Comparison of ENCODE assay signal across 8 cellular contexts in genomic region chr4:26583538-26583864, GRCh38. TPM values are rescaled to one million over a fixed set of nuclear protein-coding genes. Genes with fewer than 3 reads are reported as not detected.
DNase-seq lines count a peak whose midpoint lies in the region; ATAC-seq and TF ChIP-seq lines count a peak whose summit lies in the region.

No MANE protein-coding gene starts in this region.

- H3K14ac ChIP-seq in neuronal stem cell (ENCODE audit: low read length), result no peak overlapping the region

- intact Hi-C loops in PC-9 (cut with micrococcal nuclease; ENCODE audit: unreplicated experiment), result loop anchor here (10.0 kb wide), 1 partner anchor 281 kb away; the partner anchor contains the start of gene STIM2

- H3K4me2 ChIP-seq in BLaER1, result peak overlapping the region; percentile 96
- peak overlapping the region; percentile 84 for H3K4me2 ChIP-seq in PC-9
- peak overlapping the region; percentile 75 for H3K4me2 ChIP-seq in neuronal stem cell (ENCODE audit: insufficient read depth, low read length, poor library complexity, severe bottlenecking)

- H3K4me1 ChIP-seq in BLaER1, result peaks cover 30% of the 10 kb centered on the region
- peaks cover 6% of the 10 kb centered on the region; the same call in 1 of the 2 replicates for H3K4me1 ChIP-seq in PC-9 (replicated peaks; ENCODE audit: insufficient read depth)
- peaks cover 0 to 5% of the 10 kb centered on the region in 2 donors for H3K4me1 ChIP-seq in neuronal stem cell (ENCODE audit: control insufficient read depth in 2 of 2, insufficient read depth in 1 of 2, low read depth in 1 of 2, low read length in 2 of 2)

- no peak overlapping the region for H2BK120ac ChIP-seq in neuronal stem cell (ENCODE audit: low read depth, low read length)

- no peaks in the 10 kb centered on the region for H3K79me1 ChIP-seq in neuronal stem cell (ENCODE audit: low read depth, low read length)

- no peak overlapping the region for H3K4ac ChIP-seq in neuronal stem cell (ENCODE audit: low read length)

- H3K18ac ChIP-seq in neuronal stem cell (ENCODE audit: low read length), result no peak overlapping the region

- no peak overlapping the region for H4K8ac ChIP-seq in neuronal stem cell (ENCODE audit: low read depth, low read length)

- H3K23ac ChIP-seq in neuronal stem cell (ENCODE audit: low read depth, low read length, poor library complexity), result no peak overlapping the region

- H3K9me2 ChIP-seq in PC-9 (ENCODE audit: insufficient read depth), result no peaks in the 10 kb centered on the region

- H3K4me3 ChIP-seq in BLaER1 (peak overlapping the region; percentile 85), PC-9 (peak overlapping the region; percentile 79), neuronal stem cell (ENCODE audit: low read length in 2 of 2) (peak overlapping the region; percentile 70 to 74)

- H2BK15ac ChIP-seq in neuronal stem cell (ENCODE audit: low read length), result no peak overlapping the region

- H3F3A ChIP-seq in PC-9 (ENCODE audit: insufficient read depth, low read depth), result peaks cover 6% of the 10 kb centered on the region; the same call in 1 of the 2 replicates

- CTCF ChIA-PET in PC-9 (lab: Charles Lee), result interaction anchor here (0.6 to 0.7 kb wide), 2 partner anchors 15 to 90 kb away, joined by 3 to 4 read pairs; no protein-coding TSS in a partner anchor

- POLR2A ChIA-PET in PC-9 (lab: Charles Lee; ENCODE audit: unreplicated experiment), result interaction anchor here (0.5 to 1.4 kb wide), 2 partner anchors 15 to 61 kb away, joined by 3 to 6 read pairs; no protein-coding TSS in a partner anchor

- peak overlapping the region; percentile 45; the same call in 1 of the 2 replicates for H3K27ac ChIP-seq in BLaER1
- peak overlapping the region; percentile 48 for H3K27ac ChIP-seq in PC-9
- H3K27ac ChIP-seq in neuronal stem cell (replicated peaks; ENCODE audit: low read length), result peak overlapping the region; percentile 7

- peak overlapping the region; percentile 91 for H2AFZ ChIP-seq in PC-9
- peak overlapping the region; percentile 84 for H2AFZ ChIP-seq in neuronal stem cell (ENCODE audit: low read length)

- peaks cover 10% of the 10 kb centered on the region; the same call in 1 of the 2 replicates for H3K79me2 ChIP-seq in PC-9 (ENCODE audit: low read depth)

- no peak overlapping the region for H2BK12ac ChIP-seq in neuronal stem cell (ENCODE audit: low read length)

- H4K20me1 ChIP-seq in BLaER1, result no peaks in the 10 kb centered on the region
- H4K20me1 ChIP-seq in PC-9 (ENCODE audit: insufficient read depth), result no peaks in the 10 kb centered on the region

- H3K27me3 ChIP-seq in BLaER1 (no peaks in the 10 kb centered on the region), PC-9 (ENCODE audit: insufficient read depth, low read depth) (no peaks in the 10 kb centered on the region), neuronal stem cell (ENCODE audit: control insufficient read depth in 3 of 3, insufficient read depth in 3 of 3, low read depth in 1 of 3, low read length in 3 of 3) (peaks cover 0 to 1% (median 0%) of the 10 kb centered on the region in 3 experiments)

- ATAC-seq in GM19023 (IDR thresholded peaks at IDR 0.05; ENCODE audit: unreplicated experiment) (peak; percentile 49), HG03108 (IDR thresholded peaks at IDR 0.05; ENCODE audit: unreplicated experiment) (peak; percentile 43), esophagus mucosa (peak; percentile 87)

- BruUV-seq in PC-9 (replicated peaks; lab: Mats Ljungman, UMichigan), result no TSS peak

- no peaks in the 10 kb centered on the region for H3K36me3 ChIP-seq in BLaER1
- H3K36me3 ChIP-seq in PC-9 (ENCODE audit: low read depth), result no peaks in the 10 kb centered on the region
- H3K36me3 ChIP-seq in neuronal stem cell (replicated peaks in 1 of 2; ENCODE audit: control insufficient read depth in 2 of 2, insufficient read depth in 2 of 2, low read length in 2 of 2), result no peaks in the 10 kb centered on the region

- no CpG with 5 or more reads among the region's 11 CpGs for WGBS in neuronal stem cell (ENCODE audit: extremely low coverage in 2 of 2, insufficient read length in 2 of 2, insufficient replicate concordance in 1 of 2), 2 donors

- H3K9ac ChIP-seq in BLaER1 (peak overlapping the region; percentile 78; the same call in 1 of the 2 replicates), neuronal stem cell (ENCODE audit: low read depth, low read length, poor library complexity) (peak overlapping the region; percentile 38)

- H2AK5ac ChIP-seq in neuronal stem cell (ENCODE audit: low read depth, low read length), result no peak overlapping the region

- no peaks in the 10 kb centered on the region for H3K9me3 ChIP-seq in BLaER1
- H3K9me3 ChIP-seq in PC-9 (ENCODE audit: insufficient read depth, low read depth), result no peaks in the 10 kb centered on the region
- no peaks in the 10 kb centered on the region for H3K9me3 ChIP-seq in neuronal stem cell (replicated peaks in 1 of 2; ENCODE audit: control insufficient read depth in 2 of 2, insufficient read depth in 1 of 2, low read depth in 1 of 2, low read length in 2 of 2)

- no peak for TF ChIP-seq CTCF in PC-9 (conservative IDR thresholded peaks at IDR 0.05)

- no peak overlapping the region for H4K91ac ChIP-seq in neuronal stem cell (ENCODE audit: low read depth, low read length, poor library complexity)

- no peak overlapping the region for H2BK5ac ChIP-seq in neuronal stem cell (ENCODE audit: low read length)

- DNase-seq in PC-9 (no peak), neuronal stem cell (ENCODE audit: low spot score) (peak; percentile 1), NCI-H446 (lab: John Stamatoyannopoulos, UW) (no peak), OCI-M1 (lab: John Stamatoyannopoulos, UW) (no peak)

RNA-seq across cellular contexts. Expression of gene TBC1D19, which starts 0.4 kb away (rescaled TPM):
- total RNA-seq in PC-9 (2021), result 12.6 and 12.8 TPM in 2 replicates
- total RNA-seq in esophagus mucosa, result 2.7 TPM
- 6.8 TPM for polyA plus RNA-seq in neuronal stem cell (2013, experiment 1 of 2)
- 7.6 TPM for polyA plus RNA-seq in neuronal stem cell (2013, experiment 2 of 2)
